In the genomic region with DNA sequence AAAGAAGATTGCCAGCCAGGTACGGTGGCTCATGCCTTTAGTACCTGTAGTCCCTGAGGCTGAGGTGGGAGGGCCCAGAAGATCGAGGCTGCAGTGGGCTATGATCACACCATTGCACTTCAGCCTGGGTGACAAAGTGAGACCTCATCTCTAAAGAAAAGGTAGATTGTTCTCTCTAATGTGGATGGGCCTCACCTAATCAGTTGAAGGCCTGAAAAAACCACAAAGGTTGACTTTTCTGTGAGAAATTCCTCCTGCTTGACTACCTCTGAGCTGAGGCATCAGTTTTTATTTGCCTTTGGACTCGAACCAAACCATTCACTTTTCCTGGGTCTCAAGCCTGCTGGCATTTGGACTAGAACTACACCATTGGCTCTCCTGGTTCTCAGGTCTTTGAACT, we compare ENCODE assay signal across 27 cellular contexts.
"Had no signal": no experiment of that assay in that cellular context is flagged by ENCODE, and none has a peak within 500 bp of the region (broad histone marks: within the 10 kb centered on the region; RNA-seq: fewer than 3 reads in every experiment).

No MANE protein-coding gene starts in this region.

- H3K4me3 Mint-ChIP-seq: immature natural killer cell; naive thymus-derived CD4-positive, alpha-beta T cell; natural killer cell treated with Interleukin-12 subunit alpha and Interleukin-12 subunit beta and Interleukin-15 and Interleukin-18, amount 100 ng/mL, for 72 hours; stimulated activated memory B cell treated with anti-CD40 and anti-IgM and Interleukin-4, amounts not matched to agents 10 μg/mL and 1 μg/mL and 100 μg/mL, for 72 hours; stimulated activated naive CD8-positive, alpha-beta T cell treated with anti-CD3 and anti-CD28 coated beads, Interleukin-15, amount 100 ng/mL, for 72 hours had no signal

- H3K27me3 Mint-ChIP-seq: naive thymus-derived CD4-positive, alpha-beta T cell; natural killer cell treated with Interleukin-12 subunit alpha and Interleukin-12 subunit beta and Interleukin-15 and Interleukin-18, amount 100 ng/mL, for 72 hours; progenitor cell of endocrine pancreas; stimulated activated memory B cell treated with anti-CD40 and anti-IgM and Interleukin-4, amounts not matched to agents 10 μg/mL and 1 μg/mL and 100 μg/mL, for 72 hours; stimulated activated naive CD8-positive, alpha-beta T cell treated with anti-CD3 and anti-CD28 coated beads, Interleukin-15, amount 100 ng/mL, for 72 hours had no signal

- H3K27me3 ChIP-seq: ovary, right atrium auricular region, right lobe of liver, testis, thyroid gland, transverse colon, upper lobe of left lung had no signal

- H3K9me3 Mint-ChIP-seq: natural killer cell treated with Interleukin-12 subunit alpha and Interleukin-12 subunit beta and Interleukin-15 and Interleukin-18, amount 100 ng/mL, for 72 hours; stimulated activated memory B cell treated with anti-CD40 and anti-IgM and Interleukin-4, amounts not matched to agents 10 μg/mL and 1 μg/mL and 100 μg/mL, for 72 hours; stimulated activated naive CD8-positive, alpha-beta T cell treated with anti-CD3 and anti-CD28 coated beads, Interleukin-15, amount 100 ng/mL, for 72 hours had no signal

- H3K4me3 ChIP-seq: left ventricle myocardium inferior, lung, mucosa of descending colon, ovary, right atrium auricular region, right lobe of liver, smooth muscle cell, testis, thyroid gland, transverse colon, upper lobe of left lung had no signal

- H3K36me3 ChIP-seq: left ventricle myocardium inferior, ovary, right atrium auricular region, right lobe of liver, thyroid gland, transverse colon, upper lobe of left lung had no signal

- H3K4me1 ChIP-seq: right atrium auricular region, right lobe of liver, testis, thyroid gland, transverse colon, upper lobe of left lung had no signal

- H3K9me3 ChIP-seq: left ventricle myocardium inferior, mucosa of descending colon, ovary, right atrium auricular region, right lobe of liver, testis, thyroid gland, transverse colon, upper lobe of left lung had no signal

- H3K36me3 Mint-ChIP-seq: immature natural killer cell; natural killer cell treated with Interleukin-12 subunit alpha and Interleukin-12 subunit beta and Interleukin-15 and Interleukin-18, amount 100 ng/mL, for 72 hours; stimulated activated memory B cell treated with anti-CD40 and anti-IgM and Interleukin-4, amounts not matched to agents 10 μg/mL and 1 μg/mL and 100 μg/mL, for 72 hours had no signal

- H3K27ac Mint-ChIP-seq: immature natural killer cell; naive thymus-derived CD4-positive, alpha-beta T cell; natural killer cell treated with Interleukin-12 subunit alpha and Interleukin-12 subunit beta and Interleukin-15 and Interleukin-18, amount 100 ng/mL, for 72 hours; progenitor cell of endocrine pancreas; stimulated activated memory B cell treated with anti-CD40 and anti-IgM and Interleukin-4, amounts not matched to agents 10 μg/mL and 1 μg/mL and 100 μg/mL, for 72 hours; stimulated activated naive CD8-positive, alpha-beta T cell treated with anti-CD3 and anti-CD28 coated beads, Interleukin-15, amount 100 ng/mL, for 72 hours had no signal

- H3K4me1 Mint-ChIP-seq: immature natural killer cell; stimulated activated memory B cell treated with anti-CD40 and anti-IgM and Interleukin-4, amounts not matched to agents 10 μg/mL and 1 μg/mL and 100 μg/mL, for 72 hours; stimulated activated naive CD8-positive, alpha-beta T cell treated with anti-CD3 and anti-CD28 coated beads, Interleukin-15, amount 100 ng/mL, for 72 hours had no signal

- H3K4me2 ChIP-seq: smooth muscle cell had no signal

- ATAC-seq: mucosa of descending colon; naive thymus-derived CD4-positive, alpha-beta T cell; natural killer cell treated with Interleukin-12 subunit alpha and Interleukin-12 subunit beta and Interleukin-15 and Interleukin-18, amount 100 ng/mL, for 72 hours; right lobe of liver; stimulated activated memory B cell treated with anti-CD40 and anti-IgM and Interleukin-4, amounts not matched to agents 10 μg/mL and 1 μg/mL and 100 μg/mL, for 72 hours; stimulated activated naive CD8-positive, alpha-beta T cell treated with anti-CD3 and anti-CD28 coated beads, Interleukin-15, amount 100 ng/mL, for 72 hours had no signal

- H3K27ac ChIP-seq: left ventricle myocardium inferior, ovary, right atrium auricular region, right lobe of liver, testis, thyroid gland, transverse colon, upper lobe of left lung had no signal

- DNase-seq: hypothalamus; immature natural killer cell; kidney; left ventricle myocardium inferior; mesendoderm; midbrain; mucosa of descending colon; naive thymus-derived CD4-positive, alpha-beta T cell; ovary; right lobe of liver; stimulated activated CD4-positive, alpha-beta T cell treated with anti-CD3 and anti-CD28 coated beads, Interleukin-1b, Interleukin-23, amount 100 ng/mL, for 48 hours; stimulated activated CD4-positive, alpha-beta T cell treated with anti-CD3 and anti-CD28 coated beads, Interleukin-2, amount 100 ng/mL, for 48 hours; stimulated activated CD4-positive, alpha-beta T cell treated with anti-CD3 and anti-CD28 coated beads, Interleukin-4, amount 100 ng/mL, for 4 hours; stimulated activated CD8-positive, alpha-beta memory T cell treated with anti-CD3 and anti-CD28 coated beads, Interleukin-4, amount 100 ng/mL, for 48 hours; stimulated activated naive CD4-positive, alpha-beta T cell treated with Interleukin-2 at 50 U/mL for 16 hours; stimulated activated naive CD8-positive, alpha-beta T cell treated with anti-CD3 and anti-CD28 coated beads, Interleukin-15, amount 100 ng/mL, for 72 hours; substantia nigra; testis; thyroid gland; transverse colon; upper lobe of left lung had no signal
